ENCODE assay signal across 10 cellular contexts in genomic region chr19:15556634-15557181, GRCh38. TPM values are rescaled to one million over a fixed set of nuclear protein-coding genes. Genes with fewer than 3 reads are reported as not detected.
DNase-seq lines count a peak whose midpoint lies in the region; ATAC-seq and TF ChIP-seq lines count a peak whose summit lies in the region.
"Had no signal": no experiment of that assay in that cellular context is flagged by ENCODE, and none has a peak within 500 bp of the region (broad histone marks: within the 10 kb centered on the region; RNA-seq: fewer than 3 reads in every experiment).

No MANE protein-coding gene starts in this region.

- H3F3A ChIP-seq in neural cell (ENCODE audit: insufficient read depth, low read length, poor library complexity, severe bottlenecking), result no peaks in the 10 kb centered on the region

- H3K4me3 ChIP-seq in neural cell (ENCODE audit: low read length) (peak overlapping the region; percentile 45), coronary artery (no peak overlapping the region)

- H3K4me2 ChIP-seq in neural cell (ENCODE audit: low read length), result no peak overlapping the region

- H3K27me3 ChIP-seq in neural cell (ENCODE audit: insufficient read depth, low read depth, low read length), result peaks cover 6% of the 10 kb centered on the region

- no peak overlapping the region for H3K9ac ChIP-seq in neural cell (ENCODE audit: low read length)

- H3K36me3 Mint-ChIP-seq in activated CD4-positive, alpha-beta T cell treated with anti-CD3 and anti-CD28 coated beads for 36 hours (ENCODE audit: low read depth), result no peaks in the 10 kb centered on the region
- no peaks in the 10 kb centered on the region for H3K36me3 Mint-ChIP-seq in IgD-negative memory B cell
- H3K36me3 Mint-ChIP-seq in activated T-helper 2 cell treated with anti-CD3 and anti-CD28 coated beads, Interferon-gamma antibody, Interleukin-2, Interleukin-4, amounts not matched to agents 10 μg/mL and 5 μg/mL and 100 μg/mL, durations not matched to agents 14 hours and 24 hours and 36 hours (ENCODE audit: low read depth), result no peaks in the 10 kb centered on the region

- no peak for TF ChIP-seq EP300 in neural cell (conservative IDR thresholded peaks at IDR 0.05; ENCODE audit: poor library complexity, severe bottlenecking)

- no peaks in the 10 kb centered on the region for H4K20me1 ChIP-seq in neural cell (ENCODE audit: insufficient read depth)

- no peak overlapping the region for H3K27ac ChIP-seq in neural cell (ENCODE audit: low read length)
- no peak overlapping the region for H3K27ac ChIP-seq in coronary artery

- DNase-seq in activated CD4-positive, alpha-beta T cell treated with anti-CD3 and anti-CD28 coated beads for 36 hours, result no peak
- no peak for DNase-seq in activated CD4-positive, alpha-beta T cell treated with anti-CD3 and anti-CD28 coated beads for 4 hours
- DNase-seq in activated T-helper 2 cell treated with anti-CD3 and anti-CD28 coated beads, Interferon-gamma antibody, Interleukin-2, Interleukin-4, amounts not matched to agents 10 μg/mL and 5 μg/mL and 100 μg/mL, durations not matched to agents 14 hours and 24 hours and 36 hours (ENCODE audit: low spot score), result no peak
- no peak for DNase-seq in coronary artery (ENCODE audit: low spot score)
- DNase-seq in SIG-M5 (lab: John Stamatoyannopoulos, UW), result no peak
- no peak for DNase-seq in CD1c-positive myeloid dendritic cell (ENCODE audit: extremely low spot score)

- no peaks in the 10 kb centered on the region for H3K9me2 ChIP-seq in neural cell (ENCODE audit: insufficient read depth, low read length)

- no peak for TF ChIP-seq CTCF in neural cell (IDR thresholded peaks at IDR 0.05; ENCODE audit: poor library complexity, severe bottlenecking)
- no peak for TF ChIP-seq CTCF in coronary artery (IDR thresholded peaks at IDR 0.05)

- no peaks in the 10 kb centered on the region for H3K9me3 ChIP-seq in neural cell (ENCODE audit: low read length)

- CTCF ChIA-PET in activated CD4-positive, alpha-beta T cell treated with anti-CD3 and anti-CD28 coated beads for 36 hours (lab: Charles Lee), result interaction anchor here (0.6 to 1.8 kb wide), 5 partner anchors 27 to 253 kb away, joined by 3 to 22 read pairs (median 3); partner anchors contain the start of genes AKAP8 and AKAP8L

- peaks cover 2% of the 10 kb centered on the region for H3K27me3 Mint-ChIP-seq in activated CD4-positive, alpha-beta T cell treated with anti-CD3 and anti-CD28 coated beads for 36 hours
- H3K27me3 Mint-ChIP-seq in IgD-negative memory B cell, result peaks cover 16% of the 10 kb centered on the region
- H3K27me3 Mint-ChIP-seq in activated T-helper 2 cell treated with anti-CD3 and anti-CD28 coated beads, Interferon-gamma antibody, Interleukin-2, Interleukin-4, amounts not matched to agents 10 μg/mL and 5 μg/mL and 100 μg/mL, durations not matched to agents 14 hours and 24 hours and 36 hours (ENCODE audit: low read depth), result peaks cover 5% of the 10 kb centered on the region

- ATAC-seq in activated CD4-positive, alpha-beta T cell treated with anti-CD3 and anti-CD28 coated beads for 36 hours, result peak; percentile 4

- no peaks in the 10 kb centered on the region for H3K79me2 ChIP-seq in neural cell (replicated peaks; ENCODE audit: insufficient read depth, low read length)

- H2AFZ ChIP-seq in neural cell (ENCODE audit: low read depth, low read length), result no peak overlapping the region

- POLR2A ChIA-PET in activated CD4-positive, alpha-beta T cell treated with anti-CD3 and anti-CD28 coated beads for 36 hours (lab: Charles Lee), result no interaction called here

- no peaks in the 10 kb centered on the region for H3K9me3 Mint-ChIP-seq in activated CD4-positive, alpha-beta T cell treated with anti-CD3 and anti-CD28 coated beads for 36 hours (ENCODE audit: low read depth)
- no peaks in the 10 kb centered on the region for H3K9me3 Mint-ChIP-seq in IgD-negative memory B cell
- H3K9me3 Mint-ChIP-seq in activated T-helper 2 cell treated with anti-CD3 and anti-CD28 coated beads, Interferon-gamma antibody, Interleukin-2, Interleukin-4, amounts not matched to agents 10 μg/mL and 5 μg/mL and 100 μg/mL, durations not matched to agents 14 hours and 24 hours and 36 hours, result no peaks in the 10 kb centered on the region

- H3K4me1 Mint-ChIP-seq in activated CD4-positive, alpha-beta T cell treated with anti-CD3 and anti-CD28 coated beads for 36 hours, result peaks cover 15% of the 10 kb centered on the region
- H3K4me1 Mint-ChIP-seq in IgD-negative memory B cell, result peaks cover 0 to 10% (median 6%) of the 10 kb centered on the region in 3 donors
- H3K4me1 Mint-ChIP-seq in activated T-helper 2 cell treated with anti-CD3 and anti-CD28 coated beads, Interferon-gamma antibody, Interleukin-2, Interleukin-4, amounts not matched to agents 10 μg/mL and 5 μg/mL and 100 μg/mL, durations not matched to agents 14 hours and 24 hours and 36 hours (ENCODE audit: low read depth), result peaks cover 14% of the 10 kb centered on the region

- intact Hi-C loops in activated CD4-positive, alpha-beta T cell treated with anti-CD3 and anti-CD28 coated beads for 36 hours (cut with DNase I, micrococcal nuclease), result loop anchor here (1.0 to 5.0 kb wide), 12 partner anchors 89 to 464 kb away; partner anchors contain the start of genes AKAP8 (in 1 of the 2) and BRD4 (in 1 of the 2)
- intact Hi-C loops in activated T-helper 2 cell treated with anti-CD3 and anti-CD28 coated beads, Interferon-gamma antibody, Interleukin-2, Interleukin-4, amounts not matched to agents 10 μg/mL and 5 μg/mL and 100 μg/mL, durations not matched to agents 14 hours and 24 hours and 36 hours (cut with micrococcal nuclease), result loop anchor here (1.0 to 5.0 kb wide), 5 partner anchors 89 to 464 kb away; partner anchors contain the start of gene AKAP8

- H3K27ac Mint-ChIP-seq in activated CD4-positive, alpha-beta T cell treated with anti-CD3 and anti-CD28 coated beads for 36 hours, result peak overlapping the region; percentile 80
- H3K27ac Mint-ChIP-seq in IgD-negative memory B cell, result peak overlapping the region in 1 of 3 donors; percentile 27
- peak overlapping the region; percentile 70 for H3K27ac Mint-ChIP-seq in activated T-helper 2 cell treated with anti-CD3 and anti-CD28 coated beads, Interferon-gamma antibody, Interleukin-2, Interleukin-4, amounts not matched to agents 10 μg/mL and 5 μg/mL and 100 μg/mL, durations not matched to agents 14 hours and 24 hours and 36 hours

- H3K4me3 Mint-ChIP-seq in activated CD4-positive, alpha-beta T cell treated with anti-CD3 and anti-CD28 coated beads for 36 hours, result peak overlapping the region; percentile 73
- peak overlapping the region; percentile 48 to 93 (median 82) for H3K4me3 Mint-ChIP-seq in IgD-negative memory B cell
- H3K4me3 Mint-ChIP-seq in activated T-helper 2 cell treated with anti-CD3 and anti-CD28 coated beads, Interferon-gamma antibody, Interleukin-2, Interleukin-4, amounts not matched to agents 10 μg/mL and 5 μg/mL and 100 μg/mL, durations not matched to agents 14 hours and 24 hours and 36 hours (ENCODE audit: low read depth), result peak overlapping the region; percentile 82

- TF ChIP-seq RAD21 in neural cell (conservative IDR thresholded peaks at IDR 0.05), result no peak

- no peaks in the 10 kb centered on the region for H3K36me3 ChIP-seq in neural cell (ENCODE audit: insufficient read depth, low read length)

TF ChIP-seq in neural cell, 6 proteins besides CTCF, POLR2A, EP300 and RAD21:
- TF ChIP-seq TAF1 (IDR thresholded peaks at IDR 0.05; ENCODE audit: low read depth) (no peak), EZH2 (IDR thresholded peaks at IDR 0.05; ENCODE audit: borderline replicate concordance, insufficient read depth, low read length, poor library complexity, severe bottlenecking) (no peak), MXI1 (conservative IDR thresholded peaks at IDR 0.05; ENCODE audit: poor library complexity, severe bottlenecking) (no peak), REST (IDR thresholded peaks at IDR 0.05; ENCODE audit: borderline replicate concordance) (no peak), SMC3 (conservative IDR thresholded peaks at IDR 0.05; ENCODE audit: poor library complexity) (no peak), POLR2AphosphoS5 (IDR thresholded peaks at IDR 0.05) (no peak)

RNA-seq across cellular contexts. Expression of gene CYP4F22, which starts 48.4 kb away (rescaled TPM):
- total RNA-seq in activated CD4-positive, alpha-beta T cell treated with anti-CD3 and anti-CD28 coated beads for 36 hours, result under 1 TPM; 0.54 to 0.80 TPM
- polyA plus RNA-seq in IgD-negative memory B cell, result not detected
- 0.14 TPM in 2 replicates for total RNA-seq in activated T-helper 2 cell treated with anti-CD3 and anti-CD28 coated beads, Interferon-gamma antibody, Interleukin-2, Interleukin-4, amounts not matched to agents 10 μg/mL and 5 μg/mL and 100 μg/mL, durations not matched to agents 14 hours and 24 hours and 36 hours
- polyA plus RNA-seq in neural cell, result not detected in 2 replicates
- polyA minus RNA-seq in neural cell, result not detected in 2 replicates
- total RNA-seq: endothelial cell of umbilical vein had no signal
- polyA plus RNA-seq: endothelial cell of umbilical vein had no signal

RNA-seq across cellular contexts. Expression of gene CYP4F8, which starts 58.3 kb away (rescaled TPM):
- total RNA-seq in activated CD4-positive, alpha-beta T cell treated with anti-CD3 and anti-CD28 coated beads for 36 hours, result not detected
- polyA plus RNA-seq in IgD-negative memory B cell (not detected), neural cell (not detected in 2 replicates)
- not detected in 2 replicates for total RNA-seq in activated T-helper 2 cell treated with anti-CD3 and anti-CD28 coated beads, Interferon-gamma antibody, Interleukin-2, Interleukin-4, amounts not matched to agents 10 μg/mL and 5 μg/mL and 100 μg/mL, durations not matched to agents 14 hours and 24 hours and 36 hours
- polyA minus RNA-seq in neural cell, result not detected in 2 replicates
- total RNA-seq: endothelial cell of umbilical vein, temporal lobe had no signal
- polyA plus RNA-seq: endothelial cell of umbilical vein had no signal
